1 cellular context compared by ENCODE assay signal in genomic region chr11:6571434-6572008, GRCh38.
TF ChIP-seq lines count a peak whose summit lies in the region.

No MANE protein-coding gene starts in this region.

TF ChIP-seq in WTC11, 78 proteins besides CTCF, POLR2A, EP300 and RAD21:
- TF ChIP-seq, protein P1, sequence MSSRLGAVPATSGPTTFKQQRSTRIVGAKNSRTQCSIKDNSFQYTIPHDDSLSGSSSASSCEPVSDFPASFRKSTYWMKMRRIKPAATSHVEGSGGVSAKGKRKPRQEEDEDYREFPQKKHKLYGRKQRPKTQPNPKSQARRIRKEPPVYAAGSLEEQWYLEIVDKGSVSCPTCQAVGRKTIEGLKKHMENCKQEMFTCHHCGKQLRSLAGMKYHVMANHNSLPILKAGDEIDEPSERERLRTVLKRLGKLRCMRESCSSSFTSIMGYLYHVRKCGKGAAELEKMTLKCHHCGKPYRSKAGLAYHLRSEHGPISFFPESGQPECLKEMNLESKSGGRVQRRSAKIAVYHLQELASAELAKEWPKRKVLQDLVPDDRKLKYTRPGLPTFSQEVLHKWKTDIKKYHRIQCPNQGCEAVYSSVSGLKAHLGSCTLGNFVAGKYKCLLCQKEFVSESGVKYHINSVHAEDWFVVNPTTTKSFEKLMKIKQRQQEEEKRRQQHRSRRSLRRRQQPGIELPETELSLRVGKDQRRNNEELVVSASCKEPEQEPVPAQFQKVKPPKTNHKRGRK (CRISPR knock-in tag; IDR thresholded peaks at IDR 0.05; ENCODE audit: borderline replicate concordance), result no peak
- TF ChIP-seq, protein P2, sequence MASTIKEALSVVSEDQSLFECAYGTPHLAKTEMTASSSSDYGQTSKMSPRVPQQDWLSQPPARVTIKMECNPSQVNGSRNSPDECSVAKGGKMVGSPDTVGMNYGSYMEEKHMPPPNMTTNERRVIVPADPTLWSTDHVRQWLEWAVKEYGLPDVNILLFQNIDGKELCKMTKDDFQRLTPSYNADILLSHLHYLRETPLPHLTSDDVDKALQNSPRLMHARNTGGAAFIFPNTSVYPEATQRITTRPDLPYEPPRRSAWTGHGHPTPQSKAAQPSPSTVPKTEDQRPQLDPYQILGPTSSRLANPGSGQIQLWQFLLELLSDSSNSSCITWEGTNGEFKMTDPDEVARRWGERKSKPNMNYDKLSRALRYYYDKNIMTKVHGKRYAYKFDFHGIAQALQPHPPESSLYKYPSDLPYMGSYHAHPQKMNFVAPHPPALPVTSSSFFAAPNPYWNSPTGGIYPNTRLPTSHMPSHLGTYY (CRISPR knock-in tag; IDR thresholded peaks at IDR 0.05), result no peak
- no peak for TF ChIP-seq CREB1 (CRISPR knock-in tag; IDR thresholded peaks at IDR 0.05)
- no peak for TF ChIP-seq GTF2I (CRISPR knock-in tag; conservative IDR thresholded peaks at IDR 0.05)
- no peak for TF ChIP-seq MXD4 (CRISPR knock-in tag; IDR thresholded peaks at IDR 0.05; ENCODE audit: borderline replicate concordance)
- no peak for TF ChIP-seq CBFB (CRISPR knock-in tag; IDR thresholded peaks at IDR 0.05; ENCODE audit: low read depth)
- TF ChIP-seq SP1 (CRISPR knock-in tag; conservative IDR thresholded peaks at IDR 0.05), result no peak
- no peak for TF ChIP-seq NR3C1 (CRISPR knock-in tag; conservative IDR thresholded peaks at IDR 0.05; ENCODE audit: low read depth)
- TF ChIP-seq, protein P3, sequence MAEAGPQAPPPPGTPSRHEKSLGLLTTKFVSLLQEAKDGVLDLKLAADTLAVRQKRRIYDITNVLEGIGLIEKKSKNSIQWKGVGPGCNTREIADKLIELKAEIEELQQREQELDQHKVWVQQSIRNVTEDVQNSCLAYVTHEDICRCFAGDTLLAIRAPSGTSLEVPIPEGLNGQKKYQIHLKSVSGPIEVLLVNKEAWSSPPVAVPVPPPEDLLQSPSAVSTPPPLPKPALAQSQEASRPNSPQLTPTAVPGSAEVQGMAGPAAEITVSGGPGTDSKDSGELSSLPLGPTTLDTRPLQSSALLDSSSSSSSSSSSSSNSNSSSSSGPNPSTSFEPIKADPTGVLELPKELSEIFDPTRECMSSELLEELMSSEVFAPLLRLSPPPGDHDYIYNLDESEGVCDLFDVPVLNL (CRISPR knock-in tag; IDR thresholded peaks at IDR 0.05; ENCODE audit: borderline replicate concordance, low read depth), result no peak
- no peak for TF ChIP-seq E2F5 (CRISPR knock-in tag; IDR thresholded peaks at IDR 0.05)
- TF ChIP-seq, protein P4, sequence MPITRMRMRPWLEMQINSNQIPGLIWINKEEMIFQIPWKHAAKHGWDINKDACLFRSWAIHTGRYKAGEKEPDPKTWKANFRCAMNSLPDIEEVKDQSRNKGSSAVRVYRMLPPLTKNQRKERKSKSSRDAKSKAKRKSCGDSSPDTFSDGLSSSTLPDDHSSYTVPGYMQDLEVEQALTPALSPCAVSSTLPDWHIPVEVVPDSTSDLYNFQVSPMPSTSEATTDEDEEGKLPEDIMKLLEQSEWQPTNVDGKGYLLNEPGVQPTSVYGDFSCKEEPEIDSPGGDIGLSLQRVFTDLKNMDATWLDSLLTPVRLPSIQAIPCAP (CRISPR knock-in tag; IDR thresholded peaks at IDR 0.05), result no peak
- no peak for TF ChIP-seq ATF3 (CRISPR knock-in tag; conservative IDR thresholded peaks at IDR 0.05)
- no peak for TF ChIP-seq ZBTB43 (CRISPR knock-in tag; IDR thresholded peaks at IDR 0.05)
- TF ChIP-seq, protein P5, sequence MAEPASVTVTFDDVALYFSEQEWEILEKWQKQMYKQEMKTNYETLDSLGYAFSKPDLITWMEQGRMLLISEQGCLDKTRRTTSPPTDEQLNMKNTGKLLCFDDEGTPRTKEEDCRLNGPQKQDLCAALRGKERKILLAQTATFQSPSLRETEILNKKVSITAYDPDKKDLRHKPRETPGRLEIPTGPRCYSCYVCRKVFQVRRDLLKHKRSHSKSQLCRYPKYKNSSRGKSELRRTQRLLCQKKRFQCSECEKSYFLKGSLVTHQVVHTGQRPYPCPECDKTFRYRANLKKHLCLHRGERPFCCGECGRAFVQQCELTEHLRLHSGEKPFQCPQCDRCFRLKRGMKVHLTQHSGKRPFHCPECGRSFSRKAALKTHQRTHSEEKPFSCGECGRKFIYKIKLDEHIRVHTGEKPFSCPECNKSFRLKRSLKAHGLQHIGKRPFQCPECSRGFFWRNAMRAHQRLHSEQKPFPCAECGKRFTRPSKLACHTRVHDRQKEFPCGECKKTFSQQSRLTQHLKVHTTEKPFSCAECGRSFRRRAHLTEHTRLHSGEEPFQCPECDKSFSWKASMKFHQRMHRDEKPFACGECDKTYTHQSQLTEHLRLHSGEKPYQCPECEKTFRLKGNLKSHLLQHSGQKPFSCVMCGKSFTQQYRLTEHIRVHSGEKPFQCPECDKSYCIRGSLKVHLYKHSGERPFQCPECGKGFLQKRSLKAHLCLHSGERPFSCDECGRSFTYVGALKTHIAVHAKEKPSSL (CRISPR knock-in tag; conservative IDR thresholded peaks at IDR 0.05), result no peak
- no peak for TF ChIP-seq TP53 (CRISPR knock-in tag; IDR thresholded peaks at IDR 0.05)
- TF ChIP-seq NFYB (CRISPR knock-in tag; conservative IDR thresholded peaks at IDR 0.05; ENCODE audit: low read depth), result no peak
- no peak for TF ChIP-seq SOX15 (CRISPR knock-in tag; IDR thresholded peaks at IDR 0.05)
- TF ChIP-seq, protein P6, sequence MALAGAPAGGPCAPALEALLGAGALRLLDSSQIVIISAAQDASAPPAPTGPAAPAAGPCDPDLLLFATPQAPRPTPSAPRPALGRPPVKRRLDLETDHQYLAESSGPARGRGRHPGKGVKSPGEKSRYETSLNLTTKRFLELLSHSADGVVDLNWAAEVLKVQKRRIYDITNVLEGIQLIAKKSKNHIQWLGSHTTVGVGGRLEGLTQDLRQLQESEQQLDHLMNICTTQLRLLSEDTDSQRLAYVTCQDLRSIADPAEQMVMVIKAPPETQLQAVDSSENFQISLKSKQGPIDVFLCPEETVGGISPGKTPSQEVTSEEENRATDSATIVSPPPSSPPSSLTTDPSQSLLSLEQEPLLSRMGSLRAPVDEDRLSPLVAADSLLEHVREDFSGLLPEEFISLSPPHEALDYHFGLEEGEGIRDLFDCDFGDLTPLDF (CRISPR knock-in tag; IDR thresholded peaks at IDR 0.05), result no peak
- TF ChIP-seq, protein P7, sequence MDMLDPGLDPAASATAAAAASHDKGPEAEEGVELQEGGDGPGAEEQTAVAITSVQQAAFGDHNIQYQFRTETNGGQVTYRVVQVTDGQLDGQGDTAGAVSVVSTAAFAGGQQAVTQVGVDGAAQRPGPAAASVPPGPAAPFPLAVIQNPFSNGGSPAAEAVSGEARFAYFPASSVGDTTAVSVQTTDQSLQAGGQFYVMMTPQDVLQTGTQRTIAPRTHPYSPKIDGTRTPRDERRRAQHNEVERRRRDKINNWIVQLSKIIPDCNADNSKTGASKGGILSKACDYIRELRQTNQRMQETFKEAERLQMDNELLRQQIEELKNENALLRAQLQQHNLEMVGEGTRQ (CRISPR knock-in tag; IDR thresholded peaks at IDR 0.05), result no peak
TF ChIP-seq in WTC11: peak in this region for 0.
